In the genomic region with DNA sequence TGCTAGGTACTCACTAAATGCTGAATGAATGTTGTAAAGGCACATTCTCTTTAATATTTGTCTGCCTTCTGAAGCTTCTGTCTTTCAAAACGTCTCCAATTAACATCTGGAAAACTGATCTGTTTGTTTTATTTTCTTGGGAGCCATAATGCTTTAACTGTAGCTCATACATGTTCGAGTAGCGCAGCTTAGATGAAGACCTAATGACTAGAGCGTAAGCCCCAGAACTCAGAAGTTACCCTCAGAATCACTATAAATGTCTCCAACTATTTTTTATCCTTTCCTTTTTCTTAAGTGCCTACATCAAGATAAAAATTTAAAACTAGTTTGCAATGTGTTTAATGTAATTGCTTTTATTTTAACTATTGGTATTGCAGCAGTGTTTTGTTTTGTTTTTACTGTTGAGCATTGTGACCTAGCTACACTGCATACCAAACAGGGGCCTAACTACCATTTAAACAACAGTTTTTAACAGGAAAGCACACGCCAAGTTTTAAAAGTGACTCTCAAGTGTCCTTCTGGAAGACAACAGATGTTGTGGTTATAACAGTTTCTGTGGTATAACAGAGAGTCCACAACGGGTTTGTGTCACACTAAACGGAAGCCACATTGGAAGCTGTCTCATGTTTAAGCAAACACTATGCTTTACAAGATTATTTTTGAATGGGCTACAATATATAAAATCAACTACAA, we compare ENCODE assay signal across 8 cellular contexts. TPM values are rescaled to one million over a fixed set of nuclear protein-coding genes. Genes with fewer than 3 reads are reported as not detected.
DNase-seq lines count a peak whose midpoint lies in the region; ATAC-seq and TF ChIP-seq lines count a peak whose summit lies in the region.

No MANE protein-coding gene starts in this region.

- H3K9me3 Mint-ChIP-seq in activated T-helper 17 cell treated with anti-CD3 and anti-CD28 coated beads, Interleukin-2, amount 50 U/mL, for 72 hours: peaks cover 5% of the 10 kb centered on the region

- H3K27ac Mint-ChIP-seq in activated T-helper 17 cell treated with anti-CD3 and anti-CD28 coated beads, Interleukin-2, amount 50 U/mL, for 72 hours: no peak overlapping the region

- in situ Hi-C loops in G401 (cut with HindIII; ENCODE audit: low sequenced_read_pairs): no loop called here

- H3K36me3 Mint-ChIP-seq in activated T-helper 17 cell treated with anti-CD3 and anti-CD28 coated beads, Interleukin-2, amount 50 U/mL, for 72 hours (ENCODE audit: low read depth): no peaks in the 10 kb centered on the region

- peaks cover 0 to 28% of the 10 kb centered on the region in 2 donors for H3K9me3 ChIP-seq in right atrium auricular region

- ATAC-seq in GM18502 (IDR thresholded peaks at IDR 0.05; ENCODE audit: poor library complexity, unreplicated experiment): peak; percentile 98
- ATAC-seq in GM21390 (IDR thresholded peaks at IDR 0.05; ENCODE audit: unreplicated experiment): peak; percentile 98
- peak; percentile 98 for ATAC-seq in HG03432 (IDR thresholded peaks at IDR 0.05; ENCODE audit: unreplicated experiment)
- ATAC-seq in activated T-helper 17 cell treated with anti-CD3 and anti-CD28 coated beads, Interleukin-2, amount 50 U/mL, for 72 hours (replicated peaks): peak; percentile 96
- no peak for ATAC-seq in left colon

- H3K36me3 ChIP-seq in right atrium auricular region (no peaks in the 10 kb centered on the region), H7 (replicated peaks; ENCODE audit: control insufficient read depth, insufficient read depth, low read length) (no peaks in the 10 kb centered on the region)

- H3K27me3 Mint-ChIP-seq in activated T-helper 17 cell treated with anti-CD3 and anti-CD28 coated beads, Interleukin-2, amount 50 U/mL, for 72 hours: peaks cover 28% of the 10 kb centered on the region

- no peak for TF ChIP-seq CTCF in right atrium auricular region (IDR thresholded peaks at IDR 0.05)

- no peaks in the 10 kb centered on the region for H3K4me1 ChIP-seq in right atrium auricular region

- H3K4me3 ChIP-seq in right atrium auricular region (no peak overlapping the region), H7 (ENCODE audit: insufficient read depth, low read depth, low read length) (no peak overlapping the region)

- no peaks in the 10 kb centered on the region for H3K27me3 ChIP-seq in right atrium auricular region
- H3K27me3 ChIP-seq in H7 (ENCODE audit: control insufficient read depth, insufficient read depth, low read length): no peaks in the 10 kb centered on the region

- H3K27ac ChIP-seq in right atrium auricular region: no peak overlapping the region

- peaks cover 7% of the 10 kb centered on the region for H3K4me1 Mint-ChIP-seq in activated T-helper 17 cell treated with anti-CD3 and anti-CD28 coated beads, Interleukin-2, amount 50 U/mL, for 72 hours

- no peak overlapping the region for H3K4me3 Mint-ChIP-seq in activated T-helper 17 cell treated with anti-CD3 and anti-CD28 coated beads, Interleukin-2, amount 50 U/mL, for 72 hours

- DNase-seq in left colon: no peak
- DNase-seq in right atrium auricular region (ENCODE audit: low spot score): no peak
- no peak for DNase-seq in H7
- DNase-seq in G401 (ENCODE audit: low spot score): no peak

- intact Hi-C loops in left colon (cut with DNase I, micrococcal nuclease): no loop called here

RNA-seq across cellular contexts. Expression of a gene that starts 42.0 kb away (rescaled TPM):
- total RNA-seq in activated T-helper 17 cell treated with anti-CD3 and anti-CD28 coated beads, Interleukin-2, amount 50 U/mL, for 72 hours: 10 to 100 TPM; 14.7 to 23.7 TPM
- total RNA-seq in left colon: 10 to 100 TPM; 15.2 TPM
- total RNA-seq in right atrium auricular region: 10 to 100 TPM; 31.3 to 35.6 TPM
- 34.2 and 39.3 TPM in 2 replicates for total RNA-seq in H7 (2014; rRNA removed; shearing (Covaris generic))
- 36.4 and 40.2 TPM in 2 replicates for total RNA-seq in G401 (2014; rRNA removed; shearing (Covaris generic))

RNA-seq across cellular contexts. Expression of a gene that starts 42.1 kb away (rescaled TPM):
- total RNA-seq in activated T-helper 17 cell treated with anti-CD3 and anti-CD28 coated beads, Interleukin-2, amount 50 U/mL, for 72 hours: 10 to 100 TPM; 29.5 to 48.6 TPM
- total RNA-seq in left colon: 1 to 10 TPM; 1.7 to 6.3 TPM
- 1 to 10 TPM in 1 of 2 donors, not detected in 1; 2.0 TPM for total RNA-seq in right atrium auricular region
- total RNA-seq in H7 (2014; rRNA removed; shearing (Covaris generic)): 30.5 and 31.8 TPM in 2 replicates
- 21.1 and 21.9 TPM in 2 replicates for total RNA-seq in G401 (2014; rRNA removed; shearing (Covaris generic))
